18 cellular contexts compared by ENCODE assay signal in genomic region chrX:8668797-8669196, GRCh38.
A peak's percentile ranks its signal among the peaks of the same experiment; 100 is the strongest.
DNase-seq lines count a peak whose midpoint lies in the region; ATAC-seq, FAIRE-seq and TF ChIP-seq lines count a peak whose summit lies in the region.
"Had no signal": no experiment of that assay in that cellular context is flagged by ENCODE, and none has a peak within 500 bp of the region (broad histone marks: within the 10 kb centered on the region; RNA-seq: fewer than 3 reads in every experiment).

No MANE protein-coding gene starts in this region.

- H4K91ac ChIP-seq in H1 (replicated peaks; ENCODE audit: insufficient read length, low read length), result no peak overlapping the region
- H4K91ac ChIP-seq in neuronal stem cell (ENCODE audit: low read depth, low read length, poor library complexity), result no peak overlapping the region

- TF ChIP-seq EP300 in H1 (IDR thresholded peaks at IDR 0.05; ENCODE audit: borderline replicate concordance in 1 of 2, low read depth in 2 of 2, low read length in 2 of 2), result no peak

- H2BK5ac ChIP-seq in H1 (ENCODE audit: low read depth, low read length) (no peak overlapping the region), neuronal stem cell (ENCODE audit: low read length) (no peak overlapping the region)

- H4K8ac ChIP-seq in H1 (ENCODE audit: extremely low read depth, insufficient read depth, low read length) (no peak overlapping the region), neuronal stem cell (ENCODE audit: low read depth, low read length) (no peak overlapping the region)

- no peak overlapping the region for H3K56ac ChIP-seq in H1 (replicated peaks; ENCODE audit: insufficient read length, low read depth, low read length)

- H3K4me2 ChIP-seq in H1 (ENCODE audit: insufficient read depth in 1 of 2, low read depth in 2 of 2, low read length in 2 of 2), result no peak overlapping the region; a peak in 1 of 4 replicates
- H3K4me2 ChIP-seq in neuronal stem cell (ENCODE audit: insufficient read depth, low read length, poor library complexity, severe bottlenecking), result no peak overlapping the region

- no peak overlapping the region for H2AK5ac ChIP-seq in H1 (ENCODE audit: low read depth, low read length)
- H2AK5ac ChIP-seq in neuronal stem cell (ENCODE audit: low read depth, low read length), result no peak overlapping the region

- no peaks in the 10 kb centered on the region for H3K79me1 ChIP-seq in H1 (ENCODE audit: low read depth, low read length)
- peaks cover 4% of the 10 kb centered on the region for H3K79me1 ChIP-seq in neuronal stem cell (ENCODE audit: low read depth, low read length)

- CTCF ChIA-PET in H1 (lab: Charles Lee; ENCODE audit: partially characterized antibody), result no interaction called here

- peaks cover 0 to 79% of the 10 kb centered on the region in 2 experiments; a peak in 2 of 4 replicates for H3K79me2 ChIP-seq in H1 (ENCODE audit: control insufficient read depth in 1 of 2, insufficient read depth in 2 of 2, low read length in 2 of 2)

- peak; percentile 82 for DNase-seq in NOMO-1 treated with dmso at 0.1 percent for 144 hours (lab: John Stamatoyannopoulos, UW; ENCODE audit: unreplicated experiment)
- no peak for DNase-seq in H1 (ENCODE audit: low read depth in 1 of 2, low spot score in 2 of 2)
- DNase-seq in neuronal stem cell (ENCODE audit: low spot score), result no peak
- DNase-seq in activated CD4-positive, alpha-beta T cell treated with anti-CD3 and anti-CD28 coated beads for 48 hours, result no peak
- no peak for DNase-seq in posterior cingulate gyrus
- DNase-seq in LoVo (ENCODE audit: low spot score), result no peak
- DNase-seq: activated CD4-positive, alpha-beta T cell treated with anti-CD3 and anti-CD28 coated beads, Interleukin-2, amount 10 ng/mL, durations not matched to agents 7 days and 5 days; activated naive CD8-positive, alpha-beta T cell treated with anti-CD3 and anti-CD28 coated beads for 36 hours; activated T-cell treated with anti-CD3 and anti-CD28 coated beads, Interleukin-2, amount 50 U/mL, for 1 hour; immature natural killer cell; NCI-H526 treated with DMSO at 0.1 percent for 48 hours; occipital lobe; stimulated activated naive CD4-positive, alpha-beta T cell; T-helper 17 cell had no signal

- H3K4ac ChIP-seq in H1 (replicated peaks; ENCODE audit: insufficient read length, low read depth, low read length) (no peak overlapping the region), neuronal stem cell (ENCODE audit: low read length) (no peak overlapping the region)

- H3K4me1 ChIP-seq in H1 (replicated peaks in 1 of 4; ENCODE audit: control insufficient read depth in 3 of 4, insufficient read depth in 4 of 4, low read length in 3 of 4) (peaks cover 0 to 5% (median 1%) of the 10 kb centered on the region in 4 experiments; a peak in 4 of 7 replicates), neuronal stem cell (ENCODE audit: control insufficient read depth in 2 of 2, insufficient read depth in 1 of 2, low read depth in 1 of 2, low read length in 2 of 2) (peaks cover 0 to 11% of the 10 kb centered on the region in 2 donors)

- intact Hi-C loops in posterior cingulate gyrus (cut with DNase I), result no loop called here

- H2BK120ac ChIP-seq in H1 (replicated peaks; ENCODE audit: low read depth, low read length) (no peak overlapping the region), neuronal stem cell (ENCODE audit: low read depth, low read length) (no peak overlapping the region)

- FAIRE-seq in H1 (lab: Jason Lieb, UNC), result peak; percentile 32
- FAIRE-seq: frontal cortex, H54 had no signal

- no peak overlapping the region for H2BK20ac ChIP-seq in H1 (ENCODE audit: low read length)

- H3K36me3 ChIP-seq in H1 (ENCODE audit: control insufficient read depth in 2 of 4, insufficient read depth in 4 of 4, low read length in 3 of 4) (no peaks in the 10 kb centered on the region), neuronal stem cell (replicated peaks in 1 of 2; ENCODE audit: control insufficient read depth in 2 of 2, insufficient read depth in 2 of 2, low read length in 2 of 2) (no peaks in the 10 kb centered on the region)

- H3K23me2 ChIP-seq in H1 (ENCODE audit: low read depth, low read length), result no peaks in the 10 kb centered on the region

- no peaks in the 10 kb centered on the region for H3K27me3 ChIP-seq in H1 (replicated peaks in 1 of 4; ENCODE audit: control insufficient read depth in 3 of 4, extremely low read depth in 1 of 4, insufficient read depth in 3 of 4, low read length in 3 of 4)
- peaks cover 0 to 5% (median 0%) of the 10 kb centered on the region in 3 experiments for H3K27me3 ChIP-seq in neuronal stem cell (ENCODE audit: control insufficient read depth in 3 of 3, insufficient read depth in 3 of 3, low read depth in 1 of 3, low read length in 3 of 3)

- TF ChIP-seq POLR2A in H1 (IDR thresholded peaks at IDR 0.05; ENCODE audit: control extremely low read depth in 1 of 2, low read depth in 2 of 2, low read length in 2 of 2), result no peak

- 83% methylated on average over 6 of the region's 8 CpGs; no CpG with 5 or more reads in 1 of the 2 experiments for WGBS in H1 (ENCODE audit: extremely low coverage in 1 of 2, insufficient coverage in 1 of 2, insufficient read length in 1 of 2, insufficient replicate concordance in 2 of 2, low coverage in 1 of 2, low lambda C conversion rate in 2 of 2, missing lambda C conversion rate in 1 of 2), 2 experiments
- WGBS in neuronal stem cell (ENCODE audit: extremely low coverage in 2 of 2, insufficient read length in 2 of 2, insufficient replicate concordance in 1 of 2), 2 donors, result no CpG with 5 or more reads among the region's 8 CpGs

- H4K5ac ChIP-seq in H1 (ENCODE audit: insufficient read length, low read depth, low read length), result no peak overlapping the region

- H2BK15ac ChIP-seq in H1 (ENCODE audit: low read length) (no peak overlapping the region), neuronal stem cell (ENCODE audit: low read length) (no peak overlapping the region)

- H3K9ac ChIP-seq in H1 (replicated peaks in 1 of 4; ENCODE audit: extremely low read depth in 1 of 4, low read depth in 3 of 4, low read length in 3 of 4) (no peak overlapping the region), neuronal stem cell (ENCODE audit: low read depth, low read length, poor library complexity) (no peak overlapping the region)

- H3K9me3 ChIP-seq in H1 (ENCODE audit: insufficient read depth in 2 of 2, low read depth in 1 of 2, low read length in 1 of 2) (no peaks in the 10 kb centered on the region), neuronal stem cell (replicated peaks in 1 of 2; ENCODE audit: control insufficient read depth in 2 of 2, insufficient read depth in 1 of 2, low read depth in 1 of 2, low read length in 2 of 2) (no peaks in the 10 kb centered on the region)

- no peak for TF ChIP-seq RAD21 in H1 (IDR thresholded peaks at IDR 0.05 in 1 of 2, conservative IDR thresholded peaks at IDR 0.05 in 1 of 2; ENCODE audit: low read depth in 2 of 2, low read length in 2 of 2)

- H2BK12ac ChIP-seq in H1 (ENCODE audit: low read depth, low read length) (no peak overlapping the region), neuronal stem cell (ENCODE audit: low read length) (no peak overlapping the region)

- POLR2A ChIA-PET in H1 (lab: Charles Lee; ENCODE audit: partially characterized antibody), result no interaction called here

- H3K27ac ChIP-seq in H1 (ENCODE audit: low read depth, low read length) (no peak overlapping the region), neuronal stem cell (replicated peaks; ENCODE audit: low read length) (peak overlapping the region; percentile 49)

- ATAC-seq in GM18868 (IDR thresholded peaks at IDR 0.05; ENCODE audit: unreplicated experiment) (peak; percentile 55), GM18858 (IDR thresholded peaks at IDR 0.05; ENCODE audit: unreplicated experiment) (no peak)
- ATAC-seq: T-helper 17 cell had no signal

- no peak overlapping the region for H2AFZ ChIP-seq in H1 (ENCODE audit: low read length)
- H2AFZ ChIP-seq in neuronal stem cell (ENCODE audit: low read length), result peak overlapping the region; percentile 8

- H3K23ac ChIP-seq in H1 (ENCODE audit: insufficient read length), result no peak overlapping the region
- H3K23ac ChIP-seq in neuronal stem cell (ENCODE audit: low read depth, low read length, poor library complexity), result no peak overlapping the region

- H3K14ac ChIP-seq in H1 (ENCODE audit: insufficient read length) (no peak overlapping the region), neuronal stem cell (ENCODE audit: low read length) (no peak overlapping the region)

- H4K20me1 ChIP-seq in H1 (replicated peaks in 1 of 2; ENCODE audit: control insufficient read depth in 1 of 2, insufficient read depth in 2 of 2, low read length in 2 of 2), result peaks cover 0 to 2% of the 10 kb centered on the region in 2 experiments

- H3K18ac ChIP-seq in H1 (ENCODE audit: extremely low read depth, low read length), result no peak overlapping the region
- no peak overlapping the region for H3K18ac ChIP-seq in neuronal stem cell (ENCODE audit: low read length)

- H3K4me3 ChIP-seq in H1 (ENCODE audit: extremely low read depth in 1 of 4, insufficient read depth in 2 of 4, low read depth in 3 of 4, low read length in 4 of 4) (no peak overlapping the region), neuronal stem cell (ENCODE audit: low read length in 2 of 2) (no peak overlapping the region)

- no peak for TF ChIP-seq CTCF in H1 (IDR thresholded peaks at IDR 0.05; ENCODE audit: control extremely low read depth in 1 of 3, insufficient read depth in 1 of 3, low read depth in 1 of 3, low read length in 3 of 3)

TF ChIP-seq in H1, 55 proteins besides CTCF, POLR2A, EP300 and RAD21 (continues in another document):
- TF ChIP-seq SAP30 (IDR thresholded peaks at IDR 0.05; ENCODE audit: insufficient read depth, insufficient replicate concordance, low read length) (no peak), SIN3A (conservative IDR thresholded peaks at IDR 0.05 in 1 of 2, IDR thresholded peaks at IDR 0.05 in 1 of 2; ENCODE audit: low read depth in 1 of 2, low read length in 2 of 2) (no peak), RFX5 (IDR thresholded peaks at IDR 0.05; ENCODE audit: borderline replicate concordance, low read depth, low read length) (no peak), RXRA (IDR thresholded peaks at IDR 0.05; ENCODE audit: insufficient read depth, low read depth, low read length) (no peak), SIX5 (IDR thresholded peaks at IDR 0.05; ENCODE audit: low read depth, low read length) (no peak), SP1 (IDR thresholded peaks at IDR 0.05; ENCODE audit: low read depth, low read length) (no peak), CHD2 (IDR thresholded peaks at IDR 0.05; ENCODE audit: low read length) (no peak), SP2 (IDR thresholded peaks at IDR 0.05; ENCODE audit: low read length) (no peak), KDM1A (IDR thresholded peaks at IDR 0.05; ENCODE audit: borderline replicate concordance, low read length) (no peak), PHF8 (conservative IDR thresholded peaks at IDR 0.05; ENCODE audit: low read depth, low read length) (no peak), TAF7 (optimal IDR thresholded peaks at IDR 0.05; ENCODE audit: borderline replicate concordance, low read depth, low read length) (no peak), HDAC6 (IDR thresholded peaks at IDR 0.05; ENCODE audit: low read depth, low read length) (no peak), HDAC2 (IDR thresholded peaks at IDR 0.05; ENCODE audit: borderline replicate concordance in 1 of 2, low read depth in 2 of 2, low read length in 2 of 2) (no peak), SIRT6 (IDR thresholded peaks at IDR 0.05; ENCODE audit: low read length) (no peak), TAF1 (IDR thresholded peaks at IDR 0.05; ENCODE audit: low read depth, low read length) (no peak)
